Comparison of ENCODE assay signal across 8 cellular contexts in genomic region chr19:12933287-12934072, GRCh38. TPM values are rescaled to one million over a fixed set of nuclear protein-coding genes. Genes with fewer than 3 reads are reported as not detected.
DNase-seq lines count a peak whose midpoint lies in the region; ATAC-seq and TF ChIP-seq lines count a peak whose summit lies in the region.

Gene FARSA (minus strand): TSS chr19:12933711. CDS start chr19:12933696, 15 bp downstream.

- H3K9ac ChIP-seq in NT2/D1 (ENCODE audit: insufficient read length, low read depth), result peak within 1 kb of the TSS; percentile 95
- H3K9ac ChIP-seq in endodermal cell (ENCODE audit: extremely low read depth, low read length, poor library complexity, severe bottlenecking), result peak within 1 kb of the TSS; percentile 71
- peak within 1 kb of the TSS; percentile 98 for H3K9ac ChIP-seq in mesendoderm (ENCODE audit: low read length)

- H3K4me1 ChIP-seq in NT2/D1 (ENCODE audit: insufficient read depth, insufficient read length), result no peaks in the 10 kb centered on the region
- H3K4me1 ChIP-seq in endodermal cell (ENCODE audit: control insufficient read depth, insufficient read depth, low read length), result peaks cover 7% of the 10 kb centered on the region
- peaks cover 2% of the 10 kb centered on the region for H3K4me1 ChIP-seq in mesendoderm (ENCODE audit: control insufficient read depth, low read depth, low read length)

- H3K79me2 ChIP-seq in mesendoderm (ENCODE audit: control insufficient read depth, insufficient read depth, low read length), result peaks cover 16% of the 10 kb centered on the region

- no peaks in the 10 kb centered on the region for H3K27me3 Mint-ChIP-seq in endodermal cell (ENCODE audit: insufficient read depth)

- no peak within 1 kb of the TSS for H2AK5ac ChIP-seq in mesendoderm (ENCODE audit: low read length)

- POLR2A ChIA-PET in AG04449 (lab: Yijun Ruan, JAX), result interaction anchor here (0.6 to 1.3 kb wide), 7 partner anchors 12 to 219 kb away, joined by 3 to 7 read pairs (median 4); partner anchors contain the start of gene SYCE2

- peak within 1 kb of the TSS; percentile 5 for H3K18ac ChIP-seq in mesendoderm (ENCODE audit: low read length)

- peak within 1 kb of the TSS; percentile 43 for H2BK5ac ChIP-seq in mesendoderm (ENCODE audit: low read length)

- peak within 1 kb of the TSS; percentile 99 for H3K56ac ChIP-seq in mesendoderm (ENCODE audit: low read length)

- 5 to 7% methylated on average over 35 to 51 of the region's 51 CpGs for WGBS in endodermal cell (ENCODE audit: insufficient coverage in 1 of 2, insufficient read length in 1 of 2), 2 experiments
- WGBS in mesendoderm (ENCODE audit: extremely low coverage, insufficient coverage, low lambda C conversion rate), result no CpG with 5 or more reads among the region's 51 CpGs

- peaks cover 11% of the 10 kb centered on the region for H3K79me1 ChIP-seq in mesendoderm (ENCODE audit: low read length)

- H3K4ac ChIP-seq in mesendoderm (ENCODE audit: low read depth, low read length), result peak within 1 kb of the TSS; percentile 71

- H3K9me3 ChIP-seq in NT2/D1 (ENCODE audit: insufficient read depth, low read length) (no peaks in the 10 kb centered on the region), endodermal cell (ENCODE audit: control insufficient read depth, low read length) (no peaks in the 10 kb centered on the region)

- H3K9me3 Mint-ChIP-seq in endodermal cell, result no peaks in the 10 kb centered on the region

- peaks cover 18% of the 10 kb centered on the region for H3K4me1 Mint-ChIP-seq in endodermal cell

- H4K5ac ChIP-seq in mesendoderm (ENCODE audit: low read length), result peak within 1 kb of the TSS; percentile 47

- H3K36me3 Mint-ChIP-seq in endodermal cell (ENCODE audit: low read depth), result peaks cover 26% of the 10 kb centered on the region

- H4K8ac ChIP-seq in mesendoderm (ENCODE audit: low read depth, low read length), result no peak within 1 kb of the TSS

- H2BK15ac ChIP-seq in mesendoderm (replicated peaks; ENCODE audit: low read depth), result no peak within 1 kb of the TSS

- H3K27me3 ChIP-seq in NT2/D1 (ENCODE audit: insufficient read depth, insufficient read length) (no peaks in the 10 kb centered on the region), endodermal cell (ENCODE audit: control insufficient read depth, insufficient read depth, low read length, poor library complexity, severe bottlenecking) (no peaks in the 10 kb centered on the region), mesendoderm (ENCODE audit: insufficient read depth, low read length, poor library complexity) (no peaks in the 10 kb centered on the region)

- peak within 1 kb of the TSS; percentile 98 for H3K23ac ChIP-seq in mesendoderm (ENCODE audit: low read length)

- peak; percentile 43 for ATAC-seq in GM18873 (IDR thresholded peaks at IDR 0.05; ENCODE audit: low FRiP score, unreplicated experiment)

- TF ChIP-seq CTCF in AG04449 (IDR thresholded peaks at IDR 0.05; ENCODE audit: insufficient read depth, low read length, missing control alignments), result no peak
- TF ChIP-seq CTCF in endodermal cell (conservative IDR thresholded peaks at IDR 0.05), result no peak

- H3K4me3 ChIP-seq in AG04449 (ENCODE audit: low read depth, low read length) (peak within 1 kb of the TSS; percentile 96), NT2/D1 (ENCODE audit: insufficient read length, low read depth) (peak within 1 kb of the TSS; percentile 95), endodermal cell (ENCODE audit: low read length) (peak within 1 kb of the TSS; percentile 98), mesendoderm (ENCODE audit: low read length) (peak within 1 kb of the TSS; percentile 94)

- H3K36me3 ChIP-seq in NT2/D1 (ENCODE audit: insufficient read depth, insufficient read length, low read length) (peaks cover 35% of the 10 kb centered on the region), endodermal cell (ENCODE audit: control insufficient read depth, insufficient read depth, low read length) (peaks cover 26% of the 10 kb centered on the region), mesendoderm (ENCODE audit: control insufficient read depth, insufficient read depth, low read length) (peaks cover 3% of the 10 kb centered on the region)

- peak within 1 kb of the TSS; percentile 80 for H3K4me2 ChIP-seq in mesendoderm (ENCODE audit: low read length)

- peak within 1 kb of the TSS; percentile 92 for H3K4me3 Mint-ChIP-seq in endodermal cell

- DNase-seq in AG04449 (ENCODE audit: low read depth, low spot score), result no peak
- peak; percentile 84 for DNase-seq in HT1080 (ENCODE audit: low read depth)
- peak; percentile 88 for DNase-seq in NT2/D1 (ENCODE audit: low read depth, low spot score)
- peak; percentile 69 for DNase-seq in activated CD8-positive, alpha-beta memory T cell treated with anti-CD3 and anti-CD28 coated beads, Interleukin-2, amount 50 U/mL, for 1 hour (ENCODE audit: extremely low read depth)
- DNase-seq in endodermal cell, result peak; percentile 97
- DNase-seq in mesendoderm, result peak; percentile 94
- peak; percentile 80 for DNase-seq in stimulated activated CD8-positive, alpha-beta memory T cell treated with anti-CD3 and anti-CD28 coated beads, Interleukin-12 subunit alpha, Interleukin-12 subunit beta, amount 100 ng/mL, for 4 hours (ENCODE audit: low read depth)

- no peak within 1 kb of the TSS for H2BK120ac ChIP-seq in mesendoderm (ENCODE audit: low read depth, low read length)

- CTCF ChIA-PET in AG04449 (lab: Yijun Ruan, JAX), result interaction anchor here (1.0 to 4.1 kb wide), 3 partner anchors 12 to 156 kb away, joined by 4 to 20 read pairs (median 6); no protein-coding TSS in a partner anchor

- peak within 1 kb of the TSS; percentile 88 for H3K27ac Mint-ChIP-seq in endodermal cell

- H3K27ac ChIP-seq in endodermal cell (ENCODE audit: low read depth, low read length), result no peak within 1 kb of the TSS
- no peak within 1 kb of the TSS for H3K27ac ChIP-seq in mesendoderm (ENCODE audit: low read depth, low read length)

RNA-seq across cellular contexts. Expression of gene FARSA, which starts in this region (rescaled TPM):
- total RNA-seq in HT1080 (2014; rRNA removed; shearing (Covaris generic)), result 192 and 239 TPM in 2 replicates
- 165 and 183 TPM in 2 replicates for polyA plus RNA-seq in HT1080 (2015; cell fraction: cytosol; rRNA removed)
- polyA plus RNA-seq in HT1080 (2015; cell fraction: nucleus; rRNA removed), result 230 and 248 TPM in 2 replicates
- 10 to 100 TPM; 65.1 to 70.8 TPM for total RNA-seq in endodermal cell
- 43.7 TPM for polyA plus RNA-seq in endodermal cell (2013, experiment 1 of 2)
- 40.0 TPM for polyA plus RNA-seq in endodermal cell (2013, experiment 2 of 2)
- 77.3 TPM for polyA plus RNA-seq in mesendoderm (2013, experiment 1 of 2)
- 81.0 TPM for polyA plus RNA-seq in mesendoderm (2013, experiment 2 of 2)
